ENCODE assay signal across 1 cellular context in the genomic region with DNA sequence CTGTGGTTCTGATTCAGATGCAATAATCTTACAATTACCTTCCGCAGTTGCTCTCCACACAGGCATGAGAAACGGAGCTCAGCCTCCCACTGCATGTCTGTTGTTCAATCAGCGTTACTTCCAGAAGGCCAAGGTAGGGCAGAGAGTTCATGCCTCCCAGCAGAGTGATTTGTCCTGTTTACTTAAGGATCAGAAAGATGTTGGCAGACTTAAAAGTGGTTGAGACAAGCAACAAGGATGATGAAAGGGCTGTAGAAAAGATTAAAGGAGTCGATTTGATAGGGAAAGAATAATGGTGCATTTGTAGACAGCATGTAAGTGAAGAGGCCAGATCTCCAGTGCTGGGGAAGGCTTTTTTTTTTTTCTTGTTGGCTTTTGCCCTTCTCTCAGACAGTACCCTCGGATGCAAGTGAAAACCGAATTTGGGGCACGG.
TF ChIP-seq lines count a peak whose summit lies in the region.

No MANE protein-coding gene starts in this region.

TF ChIP-seq in K562, 482 proteins besides CTCF, POLR2A, EP300 and RAD21:
- TF ChIP-seq CBFB (CRISPR knock-in tag; IDR thresholded peaks at IDR 0.05) (no peak), RNF2 (IDR thresholded peaks at IDR 0.05) (no peak), ZZZ3 (IDR thresholded peaks at IDR 0.05) (no peak), NFYB (IDR thresholded peaks at IDR 0.05; ENCODE audit: extremely low read depth, insufficient read length) (no peak), FOSL1 (tag; conservative IDR thresholded peaks at IDR 0.05) (no peak), SAFB (IDR thresholded peaks at IDR 0.05; ENCODE audit: borderline replicate concordance, low read depth, low read length) (no peak), CHD1 (IDR thresholded peaks at IDR 0.05; ENCODE audit: low read length) (no peak), ILK (tag; IDR thresholded peaks at IDR 0.05; ENCODE audit: borderline replicate concordance, low read depth) (no peak), ZFPM2 (CRISPR knock-in tag; IDR thresholded peaks at IDR 0.05) (no peak), NELFE (IDR thresholded peaks at IDR 0.05; ENCODE audit: insufficient read depth, insufficient read length) (no peak)
- TF ChIP-seq, protein P1, sequence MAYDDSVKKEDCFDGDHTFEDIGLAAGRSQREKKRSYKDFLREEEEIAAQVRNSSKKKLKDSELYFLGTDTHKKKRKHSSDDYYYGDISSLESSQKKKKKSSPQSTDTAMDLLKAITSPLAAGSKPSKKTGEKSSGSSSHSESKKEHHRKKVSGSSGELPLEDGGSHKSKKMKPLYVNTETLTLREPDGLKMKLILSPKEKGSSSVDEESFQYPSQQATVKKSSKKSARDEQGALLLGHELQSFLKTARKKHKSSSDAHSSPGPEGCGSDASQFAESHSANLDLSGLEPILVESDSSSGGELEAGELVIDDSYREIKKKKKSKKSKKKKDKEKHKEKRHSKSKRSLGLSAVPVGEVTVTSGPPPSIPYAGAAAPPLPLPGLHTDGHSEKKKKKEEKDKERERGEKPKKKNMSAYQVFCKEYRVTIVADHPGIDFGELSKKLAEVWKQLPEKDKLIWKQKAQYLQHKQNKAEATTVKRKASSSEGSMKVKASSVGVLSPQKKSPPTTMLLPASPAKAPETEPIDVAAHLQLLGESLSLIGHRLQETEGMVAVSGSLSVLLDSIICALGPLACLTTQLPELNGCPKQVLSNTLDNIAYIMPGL (CRISPR knock-in tag; IDR thresholded peaks at IDR 0.05): no peak
- TF ChIP-seq, protein P2, sequence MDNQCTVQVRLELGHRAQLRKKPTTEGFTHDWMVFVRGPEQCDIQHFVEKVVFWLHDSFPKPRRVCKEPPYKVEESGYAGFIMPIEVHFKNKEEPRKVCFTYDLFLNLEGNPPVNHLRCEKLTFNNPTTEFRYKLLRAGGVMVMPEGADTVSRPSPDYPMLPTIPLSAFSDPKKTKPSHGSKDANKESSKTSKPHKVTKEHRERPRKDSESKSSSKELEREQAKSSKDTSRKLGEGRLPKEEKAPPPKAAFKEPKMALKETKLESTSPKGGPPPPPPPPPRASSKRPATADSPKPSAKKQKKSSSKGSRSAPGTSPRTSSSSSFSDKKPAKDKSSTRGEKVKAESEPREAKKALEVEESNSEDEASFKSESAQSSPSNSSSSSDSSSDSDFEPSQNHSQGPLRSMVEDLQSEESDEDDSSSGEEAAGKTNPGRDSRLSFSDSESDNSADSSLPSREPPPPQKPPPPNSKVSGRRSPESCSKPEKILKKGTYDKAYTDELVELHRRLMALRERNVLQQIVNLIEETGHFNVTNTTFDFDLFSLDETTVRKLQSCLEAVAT (IDR thresholded peaks at IDR 0.05): no peak
TF ChIP-seq in K562: peak in this region for 0.
